13 cellular contexts compared by ENCODE assay signal in genomic region chr1:6425671-6426070, GRCh38. TPM values are rescaled to one million over a fixed set of nuclear protein-coding genes. Genes with fewer than 3 reads are reported as not detected.
"Had no signal": no experiment of that assay in that cellular context is flagged by ENCODE, and none has a peak within 500 bp of the region (broad histone marks: within the 10 kb centered on the region; RNA-seq: fewer than 3 reads in every experiment).

No MANE protein-coding gene starts in this region.

- FAIRE-seq: urothelium cell line had no signal

- H3K4me3 Mint-ChIP-seq: activated naive CD8-positive, alpha-beta T cell treated with anti-CD3 and anti-CD28 coated beads, Interleukin-2, amount 10 ng/mL, durations not matched to agents 7 days and 5 days; activated T-helper 1 cell treated with anti-CD3 and anti-CD28 coated beads, Interleukin-12 subunit alpha, Interleukin-12 subunit beta, Interleukin-2, Interleukin-4 antibody, amounts not matched to agents 30 ng/mL and 10 ng/mL and 1 ng/mL, durations not matched to agents 14 hours and 24 hours and 36 hours; endodermal cell; stimulated activated naive B cell treated with anti-CD40 and anti-IgM and Interleukin-4, amounts not matched to agents 10 μg/mL and 1 μg/mL and 100 μg/mL, for 72 hours; T-helper 1 cell treated with Interleukin-12 subunit alpha and Interleukin-12 subunit beta and Interleukin-4 antibody, amounts not matched to agents 30 μg/mL and 1 μg/mL, for 36 hours had no signal

- H3K27ac ChIP-seq: left lung, tibial artery had no signal

- H3K4me3 ChIP-seq: left lung had no signal

- H3K36me3 Mint-ChIP-seq: activated naive CD8-positive, alpha-beta T cell treated with anti-CD3 and anti-CD28 coated beads, Interleukin-2, amount 10 ng/mL, durations not matched to agents 7 days and 5 days; naive thymus-derived CD8-positive, alpha-beta T cell; stimulated activated naive B cell treated with anti-CD40 and anti-IgM and Interleukin-4, amounts not matched to agents 10 μg/mL and 1 μg/mL and 100 μg/mL, for 72 hours had no signal

- H3K9me3 ChIP-seq: left lung, tibial artery had no signal

- H3K27ac Mint-ChIP-seq: activated naive CD8-positive, alpha-beta T cell treated with anti-CD3 and anti-CD28 coated beads, Interleukin-2, amount 10 ng/mL, durations not matched to agents 7 days and 5 days; activated T-helper 1 cell treated with anti-CD3 and anti-CD28 coated beads, Interleukin-12 subunit alpha, Interleukin-12 subunit beta, Interleukin-2, Interleukin-4 antibody, amounts not matched to agents 30 ng/mL and 10 ng/mL and 1 ng/mL, durations not matched to agents 14 hours and 24 hours and 36 hours; endodermal cell; stimulated activated naive B cell treated with anti-CD40 and anti-IgM and Interleukin-4, amounts not matched to agents 10 μg/mL and 1 μg/mL and 100 μg/mL, for 72 hours; T-helper 1 cell treated with Interleukin-12 subunit alpha and Interleukin-12 subunit beta and Interleukin-4 antibody, amounts not matched to agents 30 μg/mL and 1 μg/mL, for 36 hours had no signal

- H3K9me3 Mint-ChIP-seq: activated naive CD8-positive, alpha-beta T cell treated with anti-CD3 and anti-CD28 coated beads, Interleukin-2, amount 10 ng/mL, durations not matched to agents 7 days and 5 days; activated T-helper 1 cell treated with anti-CD3 and anti-CD28 coated beads, Interleukin-12 subunit alpha, Interleukin-12 subunit beta, Interleukin-2, Interleukin-4 antibody, amounts not matched to agents 30 ng/mL and 10 ng/mL and 1 ng/mL, durations not matched to agents 14 hours and 24 hours and 36 hours; endodermal cell; naive thymus-derived CD8-positive, alpha-beta T cell; stimulated activated naive B cell treated with anti-CD40 and anti-IgM and Interleukin-4, amounts not matched to agents 10 μg/mL and 1 μg/mL and 100 μg/mL, for 72 hours; T-helper 1 cell treated with Interleukin-12 subunit alpha and Interleukin-12 subunit beta and Interleukin-4 antibody, amounts not matched to agents 30 μg/mL and 1 μg/mL, for 36 hours had no signal

- DNase-seq: activated CD4-positive, alpha-beta T cell treated with anti-CD3 and anti-CD28 coated beads for 48 hours; activated naive CD8-positive, alpha-beta T cell treated with anti-CD3 and anti-CD28 coated beads, Interleukin-2, amount 10 ng/mL, durations not matched to agents 7 days and 5 days; islet precursor cell; retina; stimulated activated CD4-positive, alpha-beta T cell treated with anti-CD3 and anti-CD28 coated beads, Interleukin-4, amount 100 ng/mL, for 1 hour; stimulated activated naive B cell treated with anti-CD40 and anti-IgM and Interleukin-4, amounts not matched to agents 10 μg/mL and 1 μg/mL and 100 μg/mL, for 72 hours; tibial artery had no signal

- ATAC-seq: stimulated activated naive B cell treated with anti-CD40 and anti-IgM and Interleukin-4, amounts not matched to agents 10 μg/mL and 1 μg/mL and 100 μg/mL, for 72 hours had no signal

- H3K36me3 ChIP-seq: left lung, tibial artery had no signal

RNA-seq across cellular contexts. Expression of gene HES2, which starts 6.0 kb away (rescaled TPM):
- total RNA-seq: endodermal cell; naive thymus-derived CD8-positive, alpha-beta T cell had no signal
- polyA plus RNA-seq: naive thymus-derived CD8-positive, alpha-beta T cell had no signal
